Comparison of ENCODE assay signal across 1 cellular context in genomic region chr5:143547342-143547741, GRCh38.
TF ChIP-seq lines count a peak whose summit lies in the region.

No MANE protein-coding gene starts in this region.

TF ChIP-seq in HepG2, 621 proteins besides CTCF, POLR2A, EP300 and RAD21 (continued from another document):
- TF ChIP-seq NR3C1 (CRISPR knock-in tag; IDR thresholded peaks at IDR 0.05) (no peak), POLR2AphosphoS5 (IDR thresholded peaks at IDR 0.05; ENCODE audit: low read depth, low read length) (no peak), SPEN (CRISPR knock-in tag; IDR thresholded peaks at IDR 0.05; ENCODE audit: low read depth) (no peak; the same call in 1 of the 2 replicates), ZGPAT (CRISPR knock-in tag; IDR thresholded peaks at IDR 0.05) (peak; percentile 88), PCBP2 (optimal IDR thresholded peaks at IDR 0.05; ENCODE audit: low read depth, low read length, poor library complexity, severe bottlenecking) (no peak), HIVEP1 (CRISPR knock-in tag; IDR thresholded peaks at IDR 0.05) (no peak), ZFP90 (CRISPR knock-in tag; IDR thresholded peaks at IDR 0.05; ENCODE audit: borderline replicate concordance) (no peak), KAT8 (CRISPR knock-in tag; IDR thresholded peaks at IDR 0.05) (0 out of 2 replicates have a peak, but pooled peaks have one; percentile 38), ZNF782 (CRISPR knock-in tag; IDR thresholded peaks at IDR 0.05; ENCODE audit: borderline replicate concordance) (no peak), ZNF446 (CRISPR knock-in tag; IDR thresholded peaks at IDR 0.05) (no peak), ONECUT2 (CRISPR knock-in tag; IDR thresholded peaks at IDR 0.05) (0 out of 2 replicates have a peak, but pooled peaks have one; percentile 20)
- TF ChIP-seq, protein P1, sequence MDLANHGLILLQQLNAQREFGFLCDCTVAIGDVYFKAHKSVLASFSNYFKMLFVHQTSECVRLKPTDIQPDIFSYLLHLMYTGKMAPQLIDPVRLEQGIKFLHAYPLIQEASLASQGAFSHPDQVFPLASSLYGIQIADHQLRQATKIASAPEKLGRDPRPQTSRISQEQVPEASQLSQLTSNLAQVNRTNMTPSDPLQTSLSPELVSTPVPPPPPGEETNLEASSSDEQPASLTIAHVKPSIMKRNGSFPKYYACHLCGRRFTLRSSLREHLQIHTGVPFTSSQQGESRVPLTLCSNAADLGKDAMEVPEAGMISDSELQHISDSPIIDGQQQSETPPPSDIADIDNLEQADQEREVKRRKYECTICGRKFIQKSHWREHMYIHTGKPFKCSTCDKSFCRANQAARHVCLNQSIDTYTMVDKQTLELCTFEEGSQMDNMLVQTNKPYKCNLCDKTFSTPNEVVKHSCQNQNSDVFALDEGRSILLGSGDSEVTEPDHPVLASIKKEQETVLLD (CRISPR knock-in tag; IDR thresholded peaks at IDR 0.05; ENCODE audit: low read depth): no peak
- TF ChIP-seq, protein P2, sequence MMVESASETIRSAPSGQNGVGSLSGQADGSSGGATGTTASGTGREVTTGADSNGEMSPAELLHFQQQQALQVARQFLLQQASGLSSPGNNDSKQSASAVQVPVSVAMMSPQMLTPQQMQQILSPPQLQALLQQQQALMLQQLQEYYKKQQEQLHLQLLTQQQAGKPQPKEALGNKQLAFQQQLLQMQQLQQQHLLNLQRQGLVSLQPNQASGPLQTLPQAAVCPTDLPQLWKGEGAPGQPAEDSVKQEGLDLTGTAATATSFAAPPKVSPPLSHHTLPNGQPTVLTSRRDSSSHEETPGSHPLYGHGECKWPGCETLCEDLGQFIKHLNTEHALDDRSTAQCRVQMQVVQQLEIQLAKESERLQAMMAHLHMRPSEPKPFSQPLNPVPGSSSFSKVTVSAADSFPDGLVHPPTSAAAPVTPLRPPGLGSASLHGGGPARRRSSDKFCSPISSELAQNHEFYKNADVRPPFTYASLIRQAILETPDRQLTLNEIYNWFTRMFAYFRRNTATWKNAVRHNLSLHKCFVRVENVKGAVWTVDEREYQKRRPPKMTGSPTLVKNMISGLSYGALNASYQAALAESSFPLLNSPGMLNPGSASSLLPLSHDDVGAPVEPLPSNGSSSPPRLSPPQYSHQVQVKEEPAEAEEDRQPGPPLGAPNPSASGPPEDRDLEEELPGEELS (CRISPR knock-in tag; IDR thresholded peaks at IDR 0.05): peak; percentile 96
